ENCODE assay signal across 1 cellular context in the genomic region with DNA sequence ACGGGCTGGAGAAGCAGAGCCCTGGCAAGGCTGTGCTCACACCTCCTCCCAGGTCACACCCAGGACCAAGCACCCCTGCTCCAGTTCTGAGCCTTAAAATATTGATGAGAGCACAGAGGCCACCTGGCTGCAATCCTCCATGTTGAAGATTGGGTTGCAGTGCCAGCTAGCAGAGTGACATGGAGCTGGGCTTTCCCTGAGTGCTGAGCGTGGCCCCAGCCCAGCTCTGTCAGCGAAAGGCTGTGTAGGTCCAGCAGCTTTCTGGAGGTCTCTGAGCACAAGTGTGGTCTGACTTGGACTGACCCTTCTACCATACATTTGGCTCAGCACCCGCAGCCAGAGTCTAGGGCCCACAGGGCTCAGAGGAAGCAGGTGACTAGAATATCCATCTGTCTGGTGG.
TF ChIP-seq lines count a peak whose summit lies in the region.

No MANE protein-coding gene starts in this region.

TF ChIP-seq in IMR-90, 13 proteins besides CTCF, POLR2A, EP300 and RAD21:
- TF ChIP-seq RFX5 (IDR thresholded peaks at IDR 0.05; ENCODE audit: low read depth, low read length) = no peak
- TF ChIP-seq BHLHE40 (IDR thresholded peaks at IDR 0.05; ENCODE audit: low read depth, low read length) = no peak
- TF ChIP-seq CHD1 (IDR thresholded peaks at IDR 0.05; ENCODE audit: low read depth, low read length) = no peak
- TF ChIP-seq, protein P1, sequence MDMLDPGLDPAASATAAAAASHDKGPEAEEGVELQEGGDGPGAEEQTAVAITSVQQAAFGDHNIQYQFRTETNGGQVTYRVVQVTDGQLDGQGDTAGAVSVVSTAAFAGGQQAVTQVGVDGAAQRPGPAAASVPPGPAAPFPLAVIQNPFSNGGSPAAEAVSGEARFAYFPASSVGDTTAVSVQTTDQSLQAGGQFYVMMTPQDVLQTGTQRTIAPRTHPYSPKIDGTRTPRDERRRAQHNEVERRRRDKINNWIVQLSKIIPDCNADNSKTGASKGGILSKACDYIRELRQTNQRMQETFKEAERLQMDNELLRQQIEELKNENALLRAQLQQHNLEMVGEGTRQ (IDR thresholded peaks at IDR 0.05; ENCODE audit: low read depth, low read length) = no peak
- TF ChIP-seq MAFK (IDR thresholded peaks at IDR 0.05; ENCODE audit: low read depth, low read length) = no peak
- TF ChIP-seq, protein P2, sequence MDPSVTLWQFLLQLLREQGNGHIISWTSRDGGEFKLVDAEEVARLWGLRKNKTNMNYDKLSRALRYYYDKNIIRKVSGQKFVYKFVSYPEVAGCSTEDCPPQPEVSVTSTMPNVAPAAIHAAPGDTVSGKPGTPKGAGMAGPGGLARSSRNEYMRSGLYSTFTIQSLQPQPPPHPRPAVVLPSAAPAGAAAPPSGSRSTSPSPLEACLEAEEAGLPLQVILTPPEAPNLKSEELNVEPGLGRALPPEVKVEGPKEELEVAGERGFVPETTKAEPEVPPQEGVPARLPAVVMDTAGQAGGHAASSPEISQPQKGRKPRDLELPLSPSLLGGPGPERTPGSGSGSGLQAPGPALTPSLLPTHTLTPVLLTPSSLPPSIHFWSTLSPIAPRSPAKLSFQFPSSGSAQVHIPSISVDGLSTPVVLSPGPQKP (IDR thresholded peaks at IDR 0.05; ENCODE audit: borderline replicate concordance, low read depth, low read length) = no peak
- no peak for TF ChIP-seq RCOR1 (IDR thresholded peaks at IDR 0.05; ENCODE audit: insufficient replicate concordance, low read length)
- TF ChIP-seq FOS (IDR thresholded peaks at IDR 0.05; ENCODE audit: low read depth, low read length) = no peak
- TF ChIP-seq CEBPB (IDR thresholded peaks at IDR 0.05; ENCODE audit: low read depth, low read length) = no peak
